8 cellular contexts compared by ENCODE assay signal in genomic region chr19:10518444-10519361, GRCh38. TPM values are rescaled to one million over a fixed set of nuclear protein-coding genes. Genes with fewer than 3 reads are reported as not detected.
A peak's percentile ranks its signal among the peaks of the same experiment; 100 is the strongest.
DNase-seq lines count a peak whose midpoint lies in the region; ATAC-seq and TF ChIP-seq lines count a peak whose summit lies in the region.

No MANE protein-coding gene starts in this region.

- H3K4me3 ChIP-seq in BE2C (ENCODE audit: low read depth, low read length) (peak overlapping the region; percentile 43; the same call in 1 of the 2 replicates), HEK293 (ENCODE audit: low read depth, low read length) (no peak overlapping the region), mesendoderm (ENCODE audit: low read length) (no peak overlapping the region), tibial artery (no peak overlapping the region)

- peaks cover 25% of the 10 kb centered on the region for H3K4me1 Mint-ChIP-seq in activated naive CD8-positive, alpha-beta T cell treated with anti-CD3 and anti-CD28 coated beads, Interleukin-2, amount 50 U/mL, for 24 hours

- peak overlapping the region; percentile 83 for H3K9ac ChIP-seq in mesendoderm (ENCODE audit: low read length)

- H3K4ac ChIP-seq in mesendoderm (ENCODE audit: low read depth, low read length) = no peak overlapping the region

- H2BK15ac ChIP-seq in mesendoderm (replicated peaks; ENCODE audit: low read depth) = no peak overlapping the region

- H3K27me3 ChIP-seq in BE2C (peaks cover 73% of the 10 kb centered on the region), mesendoderm (ENCODE audit: insufficient read depth, low read length, poor library complexity) (no peaks in the 10 kb centered on the region), tibial artery (peaks cover 0 to 41% of the 10 kb centered on the region in 2 donors)

- no peak overlapping the region for H3K23ac ChIP-seq in mesendoderm (ENCODE audit: low read length)

- no peak overlapping the region for H4K8ac ChIP-seq in mesendoderm (ENCODE audit: low read depth, low read length)

- no peak overlapping the region for H3K27ac ChIP-seq in HEK293 (ENCODE audit: extremely low read depth, low read depth, low read length)
- no peak overlapping the region for H3K27ac ChIP-seq in mesendoderm (ENCODE audit: low read depth, low read length)
- no peak overlapping the region for H3K27ac ChIP-seq in tibial artery

- intact Hi-C loops in tibial artery (cut with DNase I; ENCODE audit: low total_unique reads) = no loop called here

- H3K79me1 ChIP-seq in mesendoderm (ENCODE audit: low read length) = no peaks in the 10 kb centered on the region

- POLR2A ChIA-PET in HEK293 (lab: Yijun Ruan, JAX) = interaction anchor here (0.7 kb wide), 1 partner anchor 57 kb away, joined by 5 read pairs; no protein-coding TSS in a partner anchor

- no peak for ATAC-seq in activated naive CD8-positive, alpha-beta T cell treated with anti-CD3 and anti-CD28 coated beads, Interleukin-2, amount 50 U/mL, for 24 hours
- no peak for ATAC-seq in HG03460 (IDR thresholded peaks at IDR 0.05; ENCODE audit: unreplicated experiment)
- no peak for ATAC-seq in activated CD4-positive, CD25-positive, alpha-beta regulatory T cell treated with anti-CD3 and anti-CD28 coated beads, Interleukin-2, amount 50 U/mL, for 24 hours
- ATAC-seq in GM21528 (IDR thresholded peaks at IDR 0.05; ENCODE audit: low FRiP score, unreplicated experiment) = no peak

- H3K27ac Mint-ChIP-seq in activated naive CD8-positive, alpha-beta T cell treated with anti-CD3 and anti-CD28 coated beads, Interleukin-2, amount 50 U/mL, for 24 hours = no peak overlapping the region

- H2BK5ac ChIP-seq in mesendoderm (ENCODE audit: low read length) = no peak overlapping the region

- no peak overlapping the region for H2AK5ac ChIP-seq in mesendoderm (ENCODE audit: low read length)

- no peaks in the 10 kb centered on the region for H3K36me3 Mint-ChIP-seq in activated naive CD8-positive, alpha-beta T cell treated with anti-CD3 and anti-CD28 coated beads, Interleukin-2, amount 50 U/mL, for 24 hours (ENCODE audit: low read depth)

- H3K18ac ChIP-seq in mesendoderm (ENCODE audit: low read length) = no peak overlapping the region

- no peaks in the 10 kb centered on the region for H3K4me1 ChIP-seq in BE2C
- H3K4me1 ChIP-seq in HEK293 (ENCODE audit: control insufficient read depth, insufficient read depth, low read length) = peaks cover 3% of the 10 kb centered on the region; the same call in 1 of the 2 replicates
- peaks cover 3% of the 10 kb centered on the region for H3K4me1 ChIP-seq in mesendoderm (ENCODE audit: control insufficient read depth, low read depth, low read length)
- H3K4me1 ChIP-seq in tibial artery = peaks cover 0 to 26% (median 15%) of the 10 kb centered on the region in 4 donors

- peaks cover 47% of the 10 kb centered on the region for H3K27me3 Mint-ChIP-seq in activated naive CD8-positive, alpha-beta T cell treated with anti-CD3 and anti-CD28 coated beads, Interleukin-2, amount 50 U/mL, for 24 hours

- WGBS in mesendoderm (ENCODE audit: extremely low coverage, insufficient coverage, low lambda C conversion rate) = no CpG with 5 or more reads among the region's 33 CpGs

- H4K5ac ChIP-seq in mesendoderm (ENCODE audit: low read length) = no peak overlapping the region

- H3K9me3 Mint-ChIP-seq in activated naive CD8-positive, alpha-beta T cell treated with anti-CD3 and anti-CD28 coated beads, Interleukin-2, amount 50 U/mL, for 24 hours = no peaks in the 10 kb centered on the region

- peak overlapping the region; percentile 50 for H3K4me3 Mint-ChIP-seq in activated naive CD8-positive, alpha-beta T cell treated with anti-CD3 and anti-CD28 coated beads, Interleukin-2, amount 50 U/mL, for 24 hours

- H3K56ac ChIP-seq in mesendoderm (ENCODE audit: low read length) = peak overlapping the region; percentile 79

- H3K9me3 ChIP-seq in BE2C (no peaks in the 10 kb centered on the region), HEK293 (ENCODE audit: control insufficient read depth, insufficient read depth, low read depth, low read length) (no peaks in the 10 kb centered on the region), tibial artery (no peaks in the 10 kb centered on the region)

- CTCF ChIA-PET in HEK293 (lab: Yijun Ruan, JAX) = interaction anchor here (0.6 to 2.2 kb wide), 4 partner anchors 9 to 345 kb away, joined by 3 to 6 read pairs (median 4); no protein-coding TSS in a partner anchor

- no peaks in the 10 kb centered on the region for H3K79me2 ChIP-seq in mesendoderm (ENCODE audit: control insufficient read depth, insufficient read depth, low read length)

- H3K36me3 ChIP-seq in BE2C = no peaks in the 10 kb centered on the region
- H3K36me3 ChIP-seq in HEK293 (ENCODE audit: control insufficient read depth in 2 of 2, insufficient read depth in 1 of 2, low read length in 2 of 2) = peaks cover 0 to 8% of the 10 kb centered on the region in 2 experiments; a peak in 1 of 3 replicates
- H3K36me3 ChIP-seq in mesendoderm (ENCODE audit: control insufficient read depth, insufficient read depth, low read length) = no peaks in the 10 kb centered on the region
- no peaks in the 10 kb centered on the region for H3K36me3 ChIP-seq in tibial artery

- DNase-seq in BE2C (no peak), mesendoderm (no peak), tibial artery (no peak)
- no peak for DNase-seq in activated naive CD8-positive, alpha-beta T cell treated with anti-CD3 and anti-CD28 coated beads, Interleukin-2, amount 50 U/mL, for 24 hours

- no peak overlapping the region for H2BK120ac ChIP-seq in mesendoderm (ENCODE audit: low read depth, low read length)

- H3K4me2 ChIP-seq in mesendoderm (ENCODE audit: low read length) = peak overlapping the region; percentile 45

- TF ChIP-seq CTCF in BE2C (IDR thresholded peaks at IDR 0.05; ENCODE audit: low read depth, low read length) = no peak
- TF ChIP-seq CTCF in HEK293 (tag by site-specific recombination; IDR thresholded peaks at IDR 0.05) = no peak
- TF ChIP-seq CTCF in tibial artery (IDR thresholded peaks at IDR 0.05) = no peak

TF ChIP-seq in HEK293, 187 proteins besides CTCF, POLR2A, EP300 and RAD21:
- no peak for TF ChIP-seq SCRT2 (tag by site-specific recombination; IDR thresholded peaks at IDR 0.05)
- TF ChIP-seq, protein P1, sequence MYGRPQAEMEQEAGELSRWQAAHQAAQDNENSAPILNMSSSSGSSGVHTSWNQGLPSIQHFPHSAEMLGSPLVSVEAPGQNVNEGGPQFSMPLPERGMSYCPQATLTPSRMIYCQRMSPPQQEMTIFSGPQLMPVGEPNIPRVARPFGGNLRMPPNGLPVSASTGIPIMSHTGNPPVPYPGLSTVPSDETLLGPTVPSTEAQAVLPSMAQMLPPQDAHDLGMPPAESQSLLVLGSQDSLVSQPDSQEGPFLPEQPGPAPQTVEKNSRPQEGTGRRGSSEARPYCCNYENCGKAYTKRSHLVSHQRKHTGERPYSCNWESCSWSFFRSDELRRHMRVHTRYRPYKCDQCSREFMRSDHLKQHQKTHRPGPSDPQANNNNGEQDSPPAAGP (tag by site-specific recombination; IDR thresholded peaks at IDR 0.05) = no peak
- TF ChIP-seq BCL11B (tag by site-specific recombination; IDR thresholded peaks at IDR 0.05; ENCODE audit: low read depth) = peak; percentile 59; the same call in 1 of the 2 replicates
- TF ChIP-seq ZNF629 (tag by site-specific recombination; IDR thresholded peaks at IDR 0.05) = no peak
- TF ChIP-seq ZFHX2 (tag by site-specific recombination; conservative IDR thresholded peaks at IDR 0.05) = peak; percentile 36; the same call in 1 of the 2 replicates
- peak; percentile 20; the same call in 1 of the 2 replicates for TF ChIP-seq BCL11A (tag by site-specific recombination; IDR thresholded peaks at IDR 0.05; ENCODE audit: low read depth)
- no peak for TF ChIP-seq BCL6B (tag by site-specific recombination; IDR thresholded peaks at IDR 0.05)
- TF ChIP-seq ZNF768 (tag by site-specific recombination; IDR thresholded peaks at IDR 0.05) = no peak
- TF ChIP-seq IKZF3 (tag by site-specific recombination; IDR thresholded peaks at IDR 0.05) = peak; percentile 65; the same call in 1 of the 2 replicates
- no peak for TF ChIP-seq TCF7L2 (IDR thresholded peaks at IDR 0.05; ENCODE audit: borderline replicate concordance, low read depth, low read length)
- TF ChIP-seq GLIS2 (tag by site-specific recombination; IDR thresholded peaks at IDR 0.05) = peak; percentile 32; the same call in 1 of the 2 replicates
- TF ChIP-seq KLF16 (tag by site-specific recombination; IDR thresholded peaks at IDR 0.05) = no peak
- no peak for TF ChIP-seq ZNF501 (tag by site-specific recombination; IDR thresholded peaks at IDR 0.05)
- peak; percentile 43; the same call in 1 of the 2 replicates for TF ChIP-seq EGR2 (tag by site-specific recombination; IDR thresholded peaks at IDR 0.05; ENCODE audit: low read depth)
- no peak for TF ChIP-seq ZNF529 (tag by site-specific recombination; IDR thresholded peaks at IDR 0.05; ENCODE audit: insufficient replicate concordance)
- TF ChIP-seq ZBTB48 (tag by site-specific recombination; IDR thresholded peaks at IDR 0.05) = no peak; the same call in 1 of the 2 replicates
TF ChIP-seq in HEK293: peak in this region for 6.

RNA-seq across cellular contexts. Expression of gene S1PR5, which starts 1.5 kb away (rescaled TPM):
- polyA plus RNA-seq in BE2C (2012; ENCODE audit: insufficient read depth, insufficient read length, low read depth) = not detected
- polyA plus RNA-seq in mesendoderm (2013, experiment 1 of 2) = 2.4 TPM
- polyA plus RNA-seq in mesendoderm (2013, experiment 2 of 2) = 2.4 TPM

RNA-seq across cellular contexts. Expression of gene KEAP1, which starts 15.5 kb away (rescaled TPM):
- 258 TPM for polyA plus RNA-seq in BE2C (2012; ENCODE audit: insufficient read depth, insufficient read length, low read depth)
- polyA plus RNA-seq in mesendoderm (2013, experiment 1 of 2) = 36.4 TPM
- 34.5 TPM for polyA plus RNA-seq in mesendoderm (2013, experiment 2 of 2)

RNA-seq across cellular contexts. Expression of gene ATG4D, which starts 25.0 kb away (rescaled TPM):
- polyA plus RNA-seq in BE2C (2012; ENCODE audit: insufficient read depth, insufficient read length, low read depth) = 144 TPM
- 23.0 TPM for polyA plus RNA-seq in mesendoderm (2013, experiment 1 of 2)
- 23.3 TPM for polyA plus RNA-seq in mesendoderm (2013, experiment 2 of 2)

RNA-seq across cellular contexts. Expression of gene KRI1, which starts 47.1 kb away (rescaled TPM):
- polyA plus RNA-seq in BE2C (2012; ENCODE audit: insufficient read depth, insufficient read length, low read depth) = 97.7 TPM
- 32.6 TPM for polyA plus RNA-seq in mesendoderm (2013, experiment 1 of 2)
- 31.2 TPM for polyA plus RNA-seq in mesendoderm (2013, experiment 2 of 2)

RNA-seq across cellular contexts. Expression of gene CDKN2D, which starts 50.1 kb away (rescaled TPM):
- 15.5 TPM for polyA plus RNA-seq in BE2C (2012; ENCODE audit: insufficient read depth, insufficient read length, low read depth)
- polyA plus RNA-seq in mesendoderm (2013, experiment 1 of 2) = 0.93 TPM
- 1.1 TPM for polyA plus RNA-seq in mesendoderm (2013, experiment 2 of 2)
